ENCODE assay signal across 1 cellular context in the genomic region with DNA sequence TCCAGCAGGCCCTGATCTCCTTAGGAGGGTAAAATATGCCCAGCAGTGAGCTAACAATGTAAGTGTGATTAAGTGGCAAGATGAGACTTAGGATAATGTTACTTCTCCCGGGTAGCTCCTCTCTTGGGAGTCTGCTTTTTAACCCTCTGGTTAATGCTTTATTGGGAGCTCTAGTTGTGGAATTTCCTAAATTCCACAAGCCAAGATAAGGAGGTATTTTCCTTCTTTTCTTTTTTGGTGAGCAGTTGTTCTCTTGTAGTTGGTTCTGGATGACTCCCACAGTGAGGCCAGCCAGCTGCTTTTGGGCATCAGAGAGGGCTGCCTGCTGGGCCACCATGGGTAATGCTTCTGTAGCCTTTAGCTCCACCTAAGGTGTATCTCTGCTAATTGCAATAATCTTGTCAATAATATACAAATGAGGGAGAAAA.
TF ChIP-seq lines count a peak whose summit lies in the region.

No MANE protein-coding gene starts in this region.

TF ChIP-seq in SK-N-SH treated with all-trans-retinoic acid at 6 μM for 48 hours, 23 proteins besides CTCF, POLR2A, EP300 and RAD21 (continued from another document):
- TF ChIP-seq TOX (CRISPR knock-in tag; IDR thresholded peaks at IDR 0.05; ENCODE audit: borderline replicate concordance) (no peak), ARNTL (CRISPR knock-in tag; IDR thresholded peaks at IDR 0.05; ENCODE audit: borderline replicate concordance, low read depth) (no peak), PPARA (CRISPR knock-in tag; IDR thresholded peaks at IDR 0.05; ENCODE audit: borderline replicate concordance) (no peak), BACH2 (CRISPR knock-in tag; IDR thresholded peaks at IDR 0.05; ENCODE audit: borderline replicate concordance) (no peak), ESRRG (CRISPR knock-in tag; IDR thresholded peaks at IDR 0.05) (no peak), TCF4 (CRISPR knock-in tag; IDR thresholded peaks at IDR 0.05; ENCODE audit: borderline replicate concordance) (no peak), ZNF70 (CRISPR knock-in tag; IDR thresholded peaks at IDR 0.05) (no peak), ZC3H10 (CRISPR knock-in tag; IDR thresholded peaks at IDR 0.05) (no peak)
- TF ChIP-seq, protein P1, sequence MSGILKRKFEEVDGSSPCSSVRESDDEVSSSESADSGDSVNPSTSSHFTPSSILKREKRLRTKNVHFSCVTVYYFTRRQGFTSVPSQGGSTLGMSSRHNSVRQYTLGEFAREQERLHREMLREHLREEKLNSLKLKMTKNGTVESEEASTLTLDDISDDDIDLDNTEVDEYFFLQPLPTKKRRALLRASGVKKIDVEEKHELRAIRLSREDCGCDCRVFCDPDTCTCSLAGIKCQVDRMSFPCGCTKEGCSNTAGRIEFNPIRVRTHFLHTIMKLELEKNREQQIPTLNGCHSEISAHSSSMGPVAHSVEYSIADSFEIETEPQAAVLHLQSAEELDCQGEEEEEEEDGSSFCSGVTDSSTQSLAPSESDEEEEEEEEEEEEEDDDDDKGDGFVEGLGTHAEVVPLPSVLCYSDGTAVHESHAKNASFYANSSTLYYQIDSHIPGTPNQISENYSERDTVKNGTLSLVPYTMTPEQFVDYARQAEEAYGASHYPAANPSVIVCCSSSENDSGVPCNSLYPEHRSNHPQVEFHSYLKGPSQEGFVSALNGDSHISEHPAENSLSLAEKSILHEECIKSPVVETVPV (CRISPR knock-in tag; IDR thresholded peaks at IDR 0.05) = no peak
